Comparison of ENCODE assay signal across 18 cellular contexts in genomic region chr2:86617153-86617552, GRCh38. TPM values are rescaled to one million over a fixed set of nuclear protein-coding genes. Genes with fewer than 3 reads are reported as not detected.
A peak's percentile ranks its signal among the peaks of the same experiment; 100 is the strongest.
DNase-seq lines count a peak whose midpoint lies in the region; ATAC-seq and TF ChIP-seq lines count a peak whose summit lies in the region.
"Had no signal": no experiment of that assay in that cellular context is flagged by ENCODE, and none has a peak within 500 bp of the region (broad histone marks: within the 10 kb centered on the region; RNA-seq: fewer than 3 reads in every experiment).

No MANE protein-coding gene starts in this region.

- no peaks in the 10 kb centered on the region for H3K27me3 ChIP-seq in Karpas-422 (ENCODE audit: low read length)

- H3K27ac ChIP-seq in Karpas-422 (ENCODE audit: low read length), result no peak overlapping the region

- H3K9me3 ChIP-seq in Karpas-422 (ENCODE audit: low read length), result no peaks in the 10 kb centered on the region

- no peak overlapping the region for H3K9ac ChIP-seq in Karpas-422 (ENCODE audit: low read length)

- no peaks in the 10 kb centered on the region for H3K27me3 Mint-ChIP-seq in osteocyte (ENCODE audit: unreplicated experiment)
- no peaks in the 10 kb centered on the region for H3K27me3 Mint-ChIP-seq in activated T-helper 1 cell treated with anti-CD3 and anti-CD28 coated beads, Interleukin-12 subunit alpha, Interleukin-12 subunit beta, Interleukin-2, Interleukin-4 antibody, amounts not matched to agents 30 ng/mL and 10 ng/mL and 1 ng/mL, durations not matched to agents 14 hours and 24 hours and 36 hours (ENCODE audit: insufficient read depth)
- H3K27me3 Mint-ChIP-seq: activated CD4-positive, alpha-beta T cell treated with anti-CD3 and anti-CD28 coated beads, Interleukin-2, amount 10 ng/mL, durations not matched to agents 7 days and 5 days; B cell had no signal

- H3K79me2 ChIP-seq in Karpas-422 (ENCODE audit: low read length), result peaks cover 88% of the 10 kb centered on the region

- H3K9me3 Mint-ChIP-seq in osteocyte (ENCODE audit: unreplicated experiment), result no peaks in the 10 kb centered on the region
- no peaks in the 10 kb centered on the region for H3K9me3 Mint-ChIP-seq in activated T-helper 1 cell treated with anti-CD3 and anti-CD28 coated beads, Interleukin-12 subunit alpha, Interleukin-12 subunit beta, Interleukin-2, Interleukin-4 antibody, amounts not matched to agents 30 ng/mL and 10 ng/mL and 1 ng/mL, durations not matched to agents 14 hours and 24 hours and 36 hours
- H3K9me3 Mint-ChIP-seq: activated CD4-positive, alpha-beta T cell treated with anti-CD3 and anti-CD28 coated beads, Interleukin-2, amount 10 ng/mL, durations not matched to agents 7 days and 5 days had no signal

- H3K9me2 ChIP-seq in Karpas-422 (replicated peaks; ENCODE audit: insufficient read depth, low read length), result no peaks in the 10 kb centered on the region

- H3K27ac Mint-ChIP-seq in osteocyte (ENCODE audit: unreplicated experiment), result no peak overlapping the region
- no peak overlapping the region for H3K27ac Mint-ChIP-seq in activated T-helper 1 cell treated with anti-CD3 and anti-CD28 coated beads, Interleukin-12 subunit alpha, Interleukin-12 subunit beta, Interleukin-2, Interleukin-4 antibody, amounts not matched to agents 30 ng/mL and 10 ng/mL and 1 ng/mL, durations not matched to agents 14 hours and 24 hours and 36 hours
- H3K27ac Mint-ChIP-seq: activated CD4-positive, alpha-beta T cell treated with anti-CD3 and anti-CD28 coated beads, Interleukin-2, amount 10 ng/mL, durations not matched to agents 7 days and 5 days; B cell had no signal

- no peaks in the 10 kb centered on the region; the same call in 1 of the 2 replicates for H4K20me1 ChIP-seq in Karpas-422 (ENCODE audit: insufficient read depth, low read depth, low read length)

- DNase-seq in NCI-H524 treated with DMSO at 0.1 percent for 48 hours (lab: John Stamatoyannopoulos, UW) (peak; percentile 30), Karpas-422 (no peak), osteocyte (ENCODE audit: extremely low spot score, unreplicated experiment) (no peak)
- no peak for DNase-seq in activated T-helper 1 cell treated with anti-CD3 and anti-CD28 coated beads, Interleukin-12 subunit alpha, Interleukin-12 subunit beta, Interleukin-2, Interleukin-4 antibody, amounts not matched to agents 30 ng/mL and 10 ng/mL and 1 ng/mL, durations not matched to agents 14 hours and 24 hours and 36 hours (ENCODE audit: low spot score)
- DNase-seq: activated CD4-positive, alpha-beta T cell treated with anti-CD3 and anti-CD28 coated beads, Interleukin-2, amount 10 ng/mL, durations not matched to agents 7 days and 5 days; central memory CD4-positive, alpha-beta T cell; effector memory CD4-positive, alpha-beta T cell; GOT3; left cardiac atrium; NCI-H1694 treated with DMSO at 0.1 percent for 48 hours; NCI-H446; occipital lobe; OCI-M1 had no signal

- H3K4me1 Mint-ChIP-seq in osteocyte (ENCODE audit: unreplicated experiment), result peaks cover 20% of the 10 kb centered on the region
- peaks cover 47% of the 10 kb centered on the region for H3K4me1 Mint-ChIP-seq in activated T-helper 1 cell treated with anti-CD3 and anti-CD28 coated beads, Interleukin-12 subunit alpha, Interleukin-12 subunit beta, Interleukin-2, Interleukin-4 antibody, amounts not matched to agents 30 ng/mL and 10 ng/mL and 1 ng/mL, durations not matched to agents 14 hours and 24 hours and 36 hours (ENCODE audit: low read depth)

- no peak for TF ChIP-seq CTCF in osteocyte (IDR thresholded peaks at IDR 0.05)

- H3K4me1 ChIP-seq in Karpas-422 (ENCODE audit: low read length), result peaks cover 49% of the 10 kb centered on the region

- H3K4me3 Mint-ChIP-seq in osteocyte (ENCODE audit: unreplicated experiment), result no peak overlapping the region
- no peak overlapping the region for H3K4me3 Mint-ChIP-seq in activated T-helper 1 cell treated with anti-CD3 and anti-CD28 coated beads, Interleukin-12 subunit alpha, Interleukin-12 subunit beta, Interleukin-2, Interleukin-4 antibody, amounts not matched to agents 30 ng/mL and 10 ng/mL and 1 ng/mL, durations not matched to agents 14 hours and 24 hours and 36 hours
- H3K4me3 Mint-ChIP-seq: activated CD4-positive, alpha-beta T cell treated with anti-CD3 and anti-CD28 coated beads, Interleukin-2, amount 10 ng/mL, durations not matched to agents 7 days and 5 days; B cell had no signal

- H3K36me3 Mint-ChIP-seq in osteocyte (ENCODE audit: unreplicated experiment), result peaks cover 39% of the 10 kb centered on the region
- H3K36me3 Mint-ChIP-seq in activated T-helper 1 cell treated with anti-CD3 and anti-CD28 coated beads, Interleukin-12 subunit alpha, Interleukin-12 subunit beta, Interleukin-2, Interleukin-4 antibody, amounts not matched to agents 30 ng/mL and 10 ng/mL and 1 ng/mL, durations not matched to agents 14 hours and 24 hours and 36 hours (ENCODE audit: low read depth), result peaks cover 43% of the 10 kb centered on the region

- peaks cover 50% of the 10 kb centered on the region for H3K36me3 ChIP-seq in Karpas-422 (ENCODE audit: insufficient read depth, low read length)

- H3K4me2 ChIP-seq in Karpas-422 (ENCODE audit: low read depth, low read length, poor library complexity, severe bottlenecking), result no peak overlapping the region

- ATAC-seq in GM18502 (IDR thresholded peaks at IDR 0.05; ENCODE audit: poor library complexity, unreplicated experiment) (peak; percentile 47), GM19455 (IDR thresholded peaks at IDR 0.05; ENCODE audit: unreplicated experiment) (peak; percentile 51), HG02798 (IDR thresholded peaks at IDR 0.05; ENCODE audit: poor library complexity, unreplicated experiment) (peak; percentile 68), esophagus mucosa (no peak)
- ATAC-seq: left cardiac atrium had no signal

- no peak overlapping the region for H3K4me3 ChIP-seq in Karpas-422 (ENCODE audit: low read length)

- no peak overlapping the region for H2AFZ ChIP-seq in Karpas-422 (ENCODE audit: low read length)

- intact Hi-C loops in activated T-helper 1 cell treated with anti-CD3 and anti-CD28 coated beads, Interleukin-12 subunit alpha, Interleukin-12 subunit beta, Interleukin-2, Interleukin-4 antibody, amounts not matched to agents 30 ng/mL and 10 ng/mL and 1 ng/mL, durations not matched to agents 14 hours and 24 hours and 36 hours (cut with micrococcal nuclease), result no loop called here

RNA-seq across cellular contexts. Expression of gene RNF103, which starts 6.5 kb away (rescaled TPM):
- 22.7 and 37.8 TPM in 2 replicates for total RNA-seq in Karpas-422 (2014; rRNA removed; shearing (Covaris generic); ENCODE audit: low replicate concordance)
- total RNA-seq in osteocyte, result 35.8 and 38.4 TPM in 2 replicates
- total RNA-seq in esophagus mucosa, result 12.6 TPM
- 13.6 and 14.3 TPM in 2 replicates for total RNA-seq in activated T-helper 1 cell treated with anti-CD3 and anti-CD28 coated beads, Interleukin-12 subunit alpha, Interleukin-12 subunit beta, Interleukin-2, Interleukin-4 antibody, amounts not matched to agents 30 ng/mL and 10 ng/mL and 1 ng/mL, durations not matched to agents 14 hours and 24 hours and 36 hours

RNA-seq across cellular contexts. Expression of gene CHMP3, which starts 53.9 kb away (rescaled TPM):
- 34.4 and 43.3 TPM in 2 replicates for total RNA-seq in Karpas-422 (2014; rRNA removed; shearing (Covaris generic); ENCODE audit: low replicate concordance)
- total RNA-seq in osteocyte, result 111 and 124 TPM in 2 replicates
- total RNA-seq in esophagus mucosa, result 93.9 TPM
- total RNA-seq in activated T-helper 1 cell treated with anti-CD3 and anti-CD28 coated beads, Interleukin-12 subunit alpha, Interleukin-12 subunit beta, Interleukin-2, Interleukin-4 antibody, amounts not matched to agents 30 ng/mL and 10 ng/mL and 1 ng/mL, durations not matched to agents 14 hours and 24 hours and 36 hours, result 27.7 and 27.9 TPM in 2 replicates
